8 cellular contexts compared by ENCODE assay signal in genomic region chr12:110578522-110579238, GRCh38. TPM values are rescaled to one million over a fixed set of nuclear protein-coding genes. Genes with fewer than 3 reads are reported as not detected.
DNase-seq lines count a peak whose midpoint lies in the region; ATAC-seq, FAIRE-seq and TF ChIP-seq lines count a peak whose summit lies in the region.

No MANE protein-coding gene starts in this region.

- H3K9ac ChIP-seq in HCT116 (ENCODE audit: low read length), result peak overlapping the region; percentile 74
- peak overlapping the region in 1 of 3 donors; percentile 1 for H3K9ac ChIP-seq in skeletal muscle tissue (ENCODE audit: low read depth in 1 of 3, low read length in 3 of 3)

- no peaks in the 10 kb centered on the region for H3K27me3 Mint-ChIP-seq in T-helper 17 cell

- H3K9me2 ChIP-seq in HCT116 (ENCODE audit: insufficient read depth), result no peaks in the 10 kb centered on the region

- no peaks in the 10 kb centered on the region for H3K27me3 ChIP-seq in HCT116 (ENCODE audit: insufficient read depth, low read length)
- H3K27me3 ChIP-seq in skeletal muscle tissue (ENCODE audit: control insufficient read depth in 3 of 3, insufficient read depth in 3 of 3, low read length in 3 of 3), result no peaks in the 10 kb centered on the region
- no peaks in the 10 kb centered on the region for H3K27me3 ChIP-seq in prostate gland (replicated peaks; ENCODE audit: insufficient read depth)
- no peaks in the 10 kb centered on the region for H3K27me3 ChIP-seq in pancreas

- TF ChIP-seq CTCF in HCT116 (IDR thresholded peaks at IDR 0.05 in 2 of 3, conservative IDR thresholded peaks at IDR 0.05 in 1 of 3; ENCODE audit: borderline replicate concordance in 1 of 3, insufficient read depth in 1 of 3, low read depth in 2 of 3, low read length in 2 of 3), result no peak
- no peak for TF ChIP-seq CTCF in prostate gland (IDR thresholded peaks at IDR 0.05)
- TF ChIP-seq CTCF in pancreas (IDR thresholded peaks at IDR 0.05), result no peak

- RAD21 ChIA-PET in HCT116 (lab: Charles Lee; ENCODE audit: low non-redundant PET in 1 of 2, low total read pairs in 2 of 2, uncharacterized antibody in 2 of 2, unreplicated experiment in 2 of 2), result no interaction called here

- H3K27ac ChIP-seq in HCT116 (ENCODE audit: low read depth, low read length) (peak overlapping the region; percentile 89), skeletal muscle tissue (ENCODE audit: low read depth, low read length) (peak overlapping the region; percentile 87), prostate gland (peak overlapping the region in 1 of 2 donors; percentile 22), pancreas (peak overlapping the region in 2 of 4 donors; percentile 57 to 60)

- DNase-seq in HCT116 (ENCODE audit: low read depth, low spot score) (peak; percentile 88), T-helper 17 cell (no peak), erythroblast (lab: John Stamatoyannopoulos, UW) (no peak), NCI-H1105 treated with DMSO at 0.1 percent for 48 hours (lab: John Stamatoyannopoulos, UW) (no peak), prostate gland (ENCODE audit: low spot score) (no peak), pancreas (no peak)

- H3K36me3 ChIP-seq in HCT116 (ENCODE audit: control insufficient read depth in 1 of 2, insufficient read depth in 2 of 2, low read length in 2 of 2) (no peaks in the 10 kb centered on the region), skeletal muscle tissue (ENCODE audit: control insufficient read depth in 3 of 3, insufficient read depth in 3 of 3, low read length in 3 of 3) (peaks cover 0 to 3% (median 0%) of the 10 kb centered on the region in 3 donors), prostate gland (no peaks in the 10 kb centered on the region), pancreas (no peaks in the 10 kb centered on the region)

- H3K4me1 ChIP-seq in HCT116 (ENCODE audit: control insufficient read depth in 1 of 2, insufficient read depth in 2 of 2, low read length in 2 of 2), result peaks cover 39 to 75% of the 10 kb centered on the region in 2 experiments
- H3K4me1 ChIP-seq in skeletal muscle tissue (ENCODE audit: control insufficient read depth in 3 of 3, insufficient read depth in 3 of 3, low read length in 3 of 3), result peaks cover 26 to 47% (median 40%) of the 10 kb centered on the region in 3 donors
- no peaks in the 10 kb centered on the region for H3K4me1 ChIP-seq in prostate gland (replicated peaks)
- peaks cover 13 to 54% (median 25%) of the 10 kb centered on the region in 3 donors for H3K4me1 ChIP-seq in pancreas

- H3K4me3 ChIP-seq in HCT116 (replicated peaks in 1 of 2; ENCODE audit: low read depth in 1 of 2, low read length in 2 of 2) (peak overlapping the region; percentile 23 to 53), skeletal muscle tissue (ENCODE audit: low read length in 3 of 3) (peak overlapping the region; percentile 53 to 72 (median 66)), prostate gland (no peak overlapping the region), pancreas (no peak overlapping the region)

- BruUV-seq in HCT116 (replicated peaks; lab: Mats Ljungman, UMichigan), result TSS peak; percentile 86

- peaks cover 8% of the 10 kb centered on the region; the same call in 1 of the 2 replicates for H4K20me1 ChIP-seq in HCT116 (ENCODE audit: insufficient read depth)

- POLR2A ChIA-PET in HCT116 (lab: Charles Lee), result interaction anchor here (0.7 kb wide), 1 partner anchor 110 kb away, joined by 3 read pairs; the partner anchor contains the start of gene FAM216A

- H3K27ac Mint-ChIP-seq in T-helper 17 cell, result peak overlapping the region; percentile 93

- H3K4me2 ChIP-seq in HCT116 (ENCODE audit: low read length), result peak overlapping the region; percentile 89

- ATAC-seq in HCT116 (peak; percentile 41), T-helper 17 cell (no peak), HG02884 (IDR thresholded peaks at IDR 0.05; ENCODE audit: unreplicated experiment) (no peak), pancreas (no peak)

- H3K9me3 ChIP-seq in HCT116 (ENCODE audit: control insufficient read depth in 1 of 2, insufficient read depth in 1 of 2, low read depth in 1 of 2, low read length in 2 of 2), result no peaks in the 10 kb centered on the region
- H3K9me3 ChIP-seq in T-helper 17 cell (ENCODE audit: control insufficient read depth, low read length, poor library complexity, severe bottlenecking), result no peaks in the 10 kb centered on the region
- H3K9me3 ChIP-seq in skeletal muscle tissue (ENCODE audit: control insufficient read depth in 3 of 3, low read length in 3 of 3), result no peaks in the 10 kb centered on the region
- H3K9me3 ChIP-seq in prostate gland, result no peaks in the 10 kb centered on the region
- H3K9me3 ChIP-seq in pancreas, result no peaks in the 10 kb centered on the region

- H3K4me1 Mint-ChIP-seq in T-helper 17 cell, result peaks cover 44% of the 10 kb centered on the region

- H2AFZ ChIP-seq in HCT116 (ENCODE audit: low read depth, low read length, poor library complexity, severe bottlenecking), result no peak overlapping the region

- TF ChIP-seq RAD21 in HCT116 (IDR thresholded peaks at IDR 0.05; ENCODE audit: low read depth), result no peak

- H3K4me3 Mint-ChIP-seq in T-helper 17 cell, result peak overlapping the region; percentile 78

- WGBS in prostate gland, result 80% methylated on average over 12 of the region's 12 CpGs
- 80 to 85% methylated on average over 12 of the region's 12 CpGs for WGBS in pancreas, 2 donors

- CTCF ChIA-PET in HCT116 (lab: Charles Lee), result interaction anchor here (0.7 kb wide), 1 partner anchor 129 kb away, joined by 3 read pairs; the partner anchor contains the start of gene ARPC3

- intact Hi-C loops in HCT116 (cut with micrococcal nuclease) (no loop called here), prostate gland (cut with DNase I) (no loop called here), pancreas (cut with DNase I) (no loop called here)

- TF ChIP-seq POLR2A in HCT116 (IDR thresholded peaks at IDR 0.05; ENCODE audit: borderline replicate concordance, extremely low read depth, insufficient read depth, insufficient read length), result no peak
- TF ChIP-seq POLR2A in erythroblast (IDR thresholded peaks at IDR 0.05; ENCODE audit: low read length), result peak; percentile 34
- no peak for TF ChIP-seq POLR2A in prostate gland (IDR thresholded peaks at IDR 0.05)

- peaks cover 89% of the 10 kb centered on the region for H3K79me2 ChIP-seq in HCT116 (ENCODE audit: insufficient read depth, low read length)

- H3K36me3 Mint-ChIP-seq in T-helper 17 cell (ENCODE audit: low read depth), result no peaks in the 10 kb centered on the region

- no peak for FAIRE-seq in pancreas (lab: Jason Lieb, UNC)

TF ChIP-seq in HCT116, 20 proteins besides CTCF, POLR2A, EP300 and RAD21 (continues in another document):
- TF ChIP-seq POLR2AphosphoS5 (IDR thresholded peaks at IDR 0.05; ENCODE audit: low read depth, low read length) (no peak), SRF (IDR thresholded peaks at IDR 0.05; ENCODE audit: low read depth) (peak; percentile 83), EGR1 (IDR thresholded peaks at IDR 0.05; ENCODE audit: low read depth) (peak; percentile 72; the same call in 1 of the 2 replicates), ELF1 (IDR thresholded peaks at IDR 0.05; ENCODE audit: borderline replicate concordance, low read depth) (no peak; the same call in 1 of the 2 replicates), ZNF274 (IDR thresholded peaks at IDR 0.05; ENCODE audit: low read depth, low read length) (no peak), SIN3A (IDR thresholded peaks at IDR 0.05; ENCODE audit: low read depth) (peak; percentile 90), REST (IDR thresholded peaks at IDR 0.05; ENCODE audit: low read depth) (no peak), FOSL1 (IDR thresholded peaks at IDR 0.05; ENCODE audit: low read depth) (peak; percentile 100), ATF3 (IDR thresholded peaks at IDR 0.05) (no peak; the same call in 1 of the 2 replicates), TCF7L2 (IDR thresholded peaks at IDR 0.05; ENCODE audit: borderline replicate concordance, extremely low read depth, insufficient read depth, insufficient read length) (no peak), YY1 (IDR thresholded peaks at IDR 0.05; ENCODE audit: extremely low read depth, insufficient replicate concordance, low read depth, low read length) (no peak)

RNA-seq across cellular contexts. Expression of gene PPTC7, which starts 4.4 kb away (rescaled TPM):
- 25.2 TPM for total RNA-seq in HCT116 (2021; ENCODE audit: unreplicated experiment)
- 15.0 and 15.4 TPM in 2 replicates for polyA plus RNA-seq in HCT116 (2012)
- 10 to 100 TPM; 45.5 to 49.4 TPM for total RNA-seq in T-helper 17 cell
- total RNA-seq in skeletal muscle tissue, result 6.3 TPM
- total RNA-seq in prostate gland, result 10 to 100 TPM; 11.2 to 21.8 TPM
- total RNA-seq in pancreas, result 1 to 10 TPM; 4.6 to 9.0 (median 6.2) TPM
- 1 to 10 TPM; 2.2 to 5.8 TPM for polyA plus RNA-seq in pancreas

RNA-seq across cellular contexts. Expression of gene TCTN1, which starts 35.2 kb away (rescaled TPM):
- 27.0 TPM for total RNA-seq in HCT116 (2021; ENCODE audit: unreplicated experiment)
- 15.6 and 20.4 TPM in 2 replicates for polyA plus RNA-seq in HCT116 (2012)
- 1 to 10 TPM; 5.0 to 8.5 TPM for total RNA-seq in T-helper 17 cell
- total RNA-seq in skeletal muscle tissue, result 14.1 TPM
- total RNA-seq in prostate gland, result 10 to 100 TPM; 45.5 to 68.7 TPM
- 10 to 100 TPM; 14.7 to 25.3 (median 17.6) TPM for total RNA-seq in pancreas
- polyA plus RNA-seq in pancreas, result 10 to 100 TPM; 31.0 to 54.5 TPM

Comparison
In these comparisons a context has a peak if more than half of its experiments do, and no peak if none do; other contexts are left out.
1. H3K4me3 ChIP-seq: peak in HCT116 (2 of 2) and skeletal muscle tissue (3 of 3); none in prostate gland (0 of 2) and pancreas (0 of 4).